Comparison of ENCODE assay signal across 25 cellular contexts in genomic region chr17:14840616-14841231, GRCh38.
DNase-seq lines count a peak whose midpoint lies in the region; ATAC-seq and TF ChIP-seq lines count a peak whose summit lies in the region.
"Had no signal": no experiment of that assay in that cellular context is flagged by ENCODE, and none has a peak within 500 bp of the region (broad histone marks: within the 10 kb centered on the region; RNA-seq: fewer than 3 reads in every experiment).

No MANE protein-coding gene starts in this region.

- dilution Hi-C loops in mammary epithelial cell (cut with HindIII; ENCODE audit: low sequenced_read_pairs): no loop called here

- CTCF ChIA-PET in mammary epithelial cell (lab: Charles Lee; ENCODE audit: low non-redundant PET): no interaction called here

- no peak for ATAC-seq in foreskin keratinocyte
- ATAC-seq in left lung: no peak
- no peak for ATAC-seq in activated CD4-positive, CD25-positive, alpha-beta regulatory T cell treated with anti-CD3 and anti-CD28 coated beads, Interleukin-2, amount 50 U/mL, for 24 hours
- ATAC-seq: activated CD8-positive, alpha-beta T cell treated with anti-CD3 and anti-CD28 coated beads for 36 hours; esophagus mucosa; natural killer cell; WTC11 had no signal

- BruUV-seq in mammary epithelial cell (replicated peaks; lab: Mats Ljungman, UMichigan): no TSS peak

- peak overlapping the region; percentile 44 for H3K27ac ChIP-seq in mammary epithelial cell (ENCODE audit: insufficient read depth, low read depth, low read length)
- H3K27ac ChIP-seq in foreskin keratinocyte: peak overlapping the region; percentile 49
- H3K27ac ChIP-seq in left lung: no peak overlapping the region
- H3K27ac ChIP-seq: dorsolateral prefrontal cortex, spleen, thoracic aorta had no signal

- H3K4me1 ChIP-seq in mammary epithelial cell (ENCODE audit: insufficient read depth, low read length): peaks cover 40% of the 10 kb centered on the region
- peaks cover 48% of the 10 kb centered on the region for H3K4me1 ChIP-seq in foreskin keratinocyte
- H3K4me1 ChIP-seq in left lung: no peaks in the 10 kb centered on the region
- H3K4me1 ChIP-seq: spleen had no signal

- TF ChIP-seq CTCF in mammary epithelial cell (conservative IDR thresholded peaks at IDR 0.05 in 1 of 2, IDR thresholded peaks at IDR 0.05 in 1 of 2; ENCODE audit: extremely low read depth in 1 of 2, insufficient read depth in 1 of 2, low read depth in 1 of 2, low read length in 2 of 2): no peak
- TF ChIP-seq CTCF in foreskin keratinocyte (conservative IDR thresholded peaks at IDR 0.05): no peak
- TF ChIP-seq CTCF in left lung (IDR thresholded peaks at IDR 0.05): no peak

- intact Hi-C loops in mammary epithelial cell (cut with micrococcal nuclease): no loop called here
- intact Hi-C loops in left lung (cut with DNase I): no loop called here

- H3K27me3 ChIP-seq in mammary epithelial cell (ENCODE audit: insufficient read depth, low read length) (no peaks in the 10 kb centered on the region), foreskin keratinocyte (no peaks in the 10 kb centered on the region), left lung (no peaks in the 10 kb centered on the region)

- in situ Hi-C loops in mammary epithelial cell (cut with MboI; ENCODE audit: low sequenced_read_pairs in 2 of 2): no loop called here

- no peak overlapping the region for H3K4me3 ChIP-seq in mammary epithelial cell (replicated peaks in 1 of 3; ENCODE audit: insufficient read depth in 1 of 3, low read depth in 2 of 3, low read length in 3 of 3)
- no peak overlapping the region for H3K4me3 ChIP-seq in left lung
- H3K4me3 ChIP-seq: dorsolateral prefrontal cortex, spleen, thoracic aorta had no signal

- H3K9me3 ChIP-seq in mammary epithelial cell (replicated peaks; ENCODE audit: insufficient read depth, low read length) (no peaks in the 10 kb centered on the region), left lung (no peaks in the 10 kb centered on the region)
- H3K9me3 ChIP-seq: thoracic aorta had no signal

- peak overlapping the region; percentile 26 for H3K4me2 ChIP-seq in mammary epithelial cell (ENCODE audit: insufficient read depth, low read depth, low read length)

- H3K9ac ChIP-seq in mammary epithelial cell (ENCODE audit: insufficient read depth, low read length): no peak overlapping the region

- H3K79me2 ChIP-seq in mammary epithelial cell (ENCODE audit: insufficient read depth, low read length): no peaks in the 10 kb centered on the region

- H3K36me3 ChIP-seq in mammary epithelial cell (ENCODE audit: insufficient read depth, low read length) (no peaks in the 10 kb centered on the region), left lung (no peaks in the 10 kb centered on the region)
- H3K36me3 ChIP-seq: spleen, thoracic aorta had no signal

- H2AFZ ChIP-seq in mammary epithelial cell (ENCODE audit: low read depth, low read length): no peak overlapping the region

- no peaks in the 10 kb centered on the region for H4K20me1 ChIP-seq in mammary epithelial cell (ENCODE audit: insufficient read depth, low read length)

- DNase-seq in A172 (ENCODE audit: low spot score) (peak; percentile 22), HS-27A (ENCODE audit: low read depth) (peak; percentile 89), mammary epithelial cell (no peak), foreskin keratinocyte (peak in 1 of 2 donors; percentile 75), left lung (no peak), COR-L47 (lab: John Stamatoyannopoulos, UW) (no peak)
- no peak for DNase-seq in stimulated activated CD4-positive, alpha-beta T cell treated with anti-CD3 and anti-CD28 coated beads, Interleukin-15, amount 100 ng/mL, for 24 hours
- DNase-seq: activated CD8-positive, alpha-beta T cell treated with anti-CD3 and anti-CD28 coated beads for 36 hours; activated naive CD4-positive, alpha-beta T cell treated with anti-CD3 and anti-CD28 coated beads, Interleukin-2, amount 50 U/mL, for 16 hours; activated T-cell treated with anti-CD3 and anti-CD28 coated beads, Interleukin-2, amount 50 U/mL, for 48 hours; dorsolateral prefrontal cortex; hippocampal formation; KG1; kidney; natural killer cell; NCI-H1092 treated with DMSO at 0.1 percent for 48 hours; NCI-H2081 treated with DMSO at 0.1 percent for 48 hours; NCI-H510A treated with DMSO at 0.1 percent for 48 hours; SHP77; spleen; T-helper 2 cell had no signal

- WGBS in mammary epithelial cell (ENCODE audit: low coverage, missing lambda C conversion rate): 61% methylated on average over 3 of the region's 3 CpGs

Comparison
In these comparisons a context has a peak if more than half of its experiments do, and no peak if none do; other contexts are left out.
1. DNase-seq: peak in A172 (single experiment) and HS-27A (single experiment); none in mammary epithelial cell (single experiment), stimulated activated CD4-positive, alpha-beta T cell treated with anti-CD3 and anti-CD28 coated beads, Interleukin-15, amount 100 ng/mL, for 24 hours (single experiment), left lung (0 of 2) and COR-L47 (single experiment).
2. H3K27ac ChIP-seq: peak in mammary epithelial cell (single experiment) and foreskin keratinocyte (single experiment); none in left lung (0 of 2).